In genomic region chr3:83453010-83453409, GRCh38 we compare ENCODE assay signal across 22 cellular contexts.
DNase-seq lines count a peak whose midpoint lies in the region; ATAC-seq and TF ChIP-seq lines count a peak whose summit lies in the region.
"Had no signal": no experiment of that assay in that cellular context is flagged by ENCODE, and none has a peak within 500 bp of the region (broad histone marks: within the 10 kb centered on the region; RNA-seq: fewer than 3 reads in every experiment).

No MANE protein-coding gene starts in this region.

- H3F3A ChIP-seq in PC-3 (ENCODE audit: low read length, unreplicated experiment), result no peaks in the 10 kb centered on the region

- no peak overlapping the region for H3K27ac ChIP-seq in PC-3 (ENCODE audit: low read length)
- H3K27ac ChIP-seq: C4-2B, HL-60, SJSA1 had no signal

- CTCF ChIA-PET in PC-3 (lab: Charles Lee), result no interaction called here

- H3K27me3 ChIP-seq in PC-3 (ENCODE audit: low read length), result no peaks in the 10 kb centered on the region
- H3K27me3 ChIP-seq: MG63, SJSA1 had no signal

- no peak overlapping the region for H3K4me2 ChIP-seq in PC-3 (ENCODE audit: low read length)

- no peak overlapping the region for H2AFZ ChIP-seq in PC-3 (ENCODE audit: low read length)

- peaks cover 30% of the 10 kb centered on the region for H3K4me1 Mint-ChIP-seq in osteocyte (ENCODE audit: unreplicated experiment)
- H3K4me1 Mint-ChIP-seq: CD8-positive, alpha-beta memory T cell had no signal

- H3K4me3 Mint-ChIP-seq in osteocyte (ENCODE audit: unreplicated experiment), result peak overlapping the region; percentile 16
- H3K4me3 Mint-ChIP-seq: CD8-positive, alpha-beta memory T cell had no signal

- BruUV-seq in PC-3 (replicated peaks; lab: Mats Ljungman, UMichigan), result no TSS peak

- H3K9me3 ChIP-seq in PC-3 (ENCODE audit: low read length), result no peaks in the 10 kb centered on the region
- H3K9me3 ChIP-seq: MG63, SJSA1 had no signal

- H3K36me3 ChIP-seq in PC-3 (ENCODE audit: low read depth, low read length), result no peaks in the 10 kb centered on the region
- H3K36me3 ChIP-seq: MG63, SJSA1 had no signal

- no peaks in the 10 kb centered on the region for H3K9me2 ChIP-seq in PC-3 (replicated peaks; ENCODE audit: low read length)

- DNase-seq in NCI-H345 (lab: John Stamatoyannopoulos, UW), result peak; percentile 25
- DNase-seq in NCI-H345 treated with DMSO at 0.1 percent for 48 hours (lab: John Stamatoyannopoulos, UW; ENCODE audit: unreplicated experiment), result no peak
- peak; percentile 1 to 7 for DNase-seq in NCI-H187 (lab: John Stamatoyannopoulos, UW)
- peak; percentile 77 for DNase-seq in NCI-H69 (lab: John Stamatoyannopoulos, UW)
- no peak for DNase-seq in osteocyte (ENCODE audit: extremely low spot score, unreplicated experiment)
- no peak for DNase-seq in NCI-H82 (lab: John Stamatoyannopoulos, UW)
- DNase-seq in activated CD4-positive, alpha-beta T cell treated with anti-CD3 and anti-CD28 coated beads for 1 hour, result no peak
- no peak for DNase-seq in PC-3
- DNase-seq: Calu3; CD8-positive, alpha-beta memory T cell; DMS53; GDM1; MG63; NCI-H2029; NCI-H2227 treated with DMSO at 0.1 percent for 48 hours had no signal

- peak overlapping the region; percentile 67 for H3K27ac Mint-ChIP-seq in osteocyte (ENCODE audit: unreplicated experiment)
- H3K27ac Mint-ChIP-seq: CD8-positive, alpha-beta memory T cell had no signal

- no peaks in the 10 kb centered on the region for H3K79me2 ChIP-seq in PC-3 (ENCODE audit: low read length)

- H3K36me3 Mint-ChIP-seq in osteocyte (ENCODE audit: unreplicated experiment), result no peaks in the 10 kb centered on the region
- H3K36me3 Mint-ChIP-seq: CD8-positive, alpha-beta memory T cell had no signal

- TF ChIP-seq CTCF in osteocyte (IDR thresholded peaks at IDR 0.05) (no peak), PC-3 (conservative IDR thresholded peaks at IDR 0.05; ENCODE audit: low read depth, low read length) (no peak)

- no peak overlapping the region for H3K9ac ChIP-seq in PC-3 (ENCODE audit: low read length)

- ATAC-seq in PC-3, result no peak
- ATAC-seq: HCT116, HepG2, K562, Right ventricle myocardium inferior had no signal

- no peak overlapping the region for H3K4me3 ChIP-seq in PC-3 (ENCODE audit: low read length)
- H3K4me3 ChIP-seq: K562, MG63, SJSA1 had no signal

- no peaks in the 10 kb centered on the region for H3K4me1 ChIP-seq in PC-3 (ENCODE audit: insufficient read depth, low read length)
- H3K4me1 ChIP-seq: SJSA1 had no signal

- intact Hi-C loops in PC-3 (cut with micrococcal nuclease), result no loop called here

- H3K9me3 Mint-ChIP-seq in osteocyte (ENCODE audit: unreplicated experiment), result no peaks in the 10 kb centered on the region

- H4K20me1 ChIP-seq in PC-3 (ENCODE audit: low read length), result no peaks in the 10 kb centered on the region

- POLR2A ChIA-PET in PC-3 (lab: Charles Lee; ENCODE audit: unreplicated experiment), result no interaction called here

- H3K27me3 Mint-ChIP-seq in osteocyte (ENCODE audit: unreplicated experiment), result no peaks in the 10 kb centered on the region
- H3K27me3 Mint-ChIP-seq: CD8-positive, alpha-beta memory T cell had no signal

Comparison
In these comparisons a context has a peak if more than half of its experiments do, and no peak if none do; other contexts are left out.
1. DNase-seq: peak in NCI-H345 (single experiment), NCI-H187 (2 of 2) and NCI-H69 (single experiment); none in NCI-H345 treated with DMSO at 0.1 percent for 48 hours (single experiment), osteocyte (single experiment), NCI-H82 (single experiment), activated CD4-positive, alpha-beta T cell treated with anti-CD3 and anti-CD28 coated beads for 1 hour (single experiment) and PC-3 (single experiment).